12 cellular contexts compared by ENCODE assay signal in genomic region chr6:40477246-40478126, GRCh38.
DNase-seq lines count a peak whose midpoint lies in the region; ATAC-seq and TF ChIP-seq lines count a peak whose summit lies in the region.
"Had no signal": no experiment of that assay in that cellular context is flagged by ENCODE, and none has a peak within 500 bp of the region (broad histone marks: within the 10 kb centered on the region; RNA-seq: fewer than 3 reads in every experiment).

No MANE protein-coding gene starts in this region.

- H3K4me3 ChIP-seq in suprapubic skin = no peak overlapping the region
- no peak overlapping the region for H3K4me3 ChIP-seq in ovary

- intact Hi-C loops in ovary (cut with DNase I) = no loop called here

- H3K4me1 ChIP-seq in suprapubic skin (no peaks in the 10 kb centered on the region), ovary (ENCODE audit: insufficient read depth) (peaks cover 5% of the 10 kb centered on the region)

- DNase-seq in DMS79 treated with DMSO at 0.1 percent for 48 hours (lab: John Stamatoyannopoulos, UW) (peak; percentile 79), NCI-H1436 treated with DMSO at 0.1 percent for 48 hours (lab: John Stamatoyannopoulos, UW) (peak; percentile 19), midbrain (lab: John Stamatoyannopoulos, UW) (peak; percentile 23), suprapubic skin (ENCODE audit: low spot score in 2 of 2) (no peak), ovary (no peak), GM10266 (ENCODE audit: extremely low spot score) (no peak)
- peak; percentile 16 for DNase-seq in activated CD4-positive, alpha-beta T cell treated with anti-CD3 and anti-CD28 coated beads, Interleukin-2, amount 50 U/mL, for 1 hour
- DNase-seq: activated T-cell treated with anti-CD3 and anti-CD28 coated beads for 4 hours, GDM1, kidney had no signal

- TF ChIP-seq POLR2A in suprapubic skin (IDR thresholded peaks at IDR 0.05) (no peak), ovary (IDR thresholded peaks at IDR 0.05) (no peak)

- H3K36me3 ChIP-seq in suprapubic skin = no peaks in the 10 kb centered on the region
- H3K36me3 ChIP-seq in ovary = no peaks in the 10 kb centered on the region

- WGBS in suprapubic skin = 44% methylated on average over 16 of the region's 19 CpGs
- 22 to 37% (median 34%) methylated on average over 19 of the region's 19 CpGs for WGBS in ovary, 3 donors

- H3K27me3 ChIP-seq in suprapubic skin = peaks cover 9% of the 10 kb centered on the region
- H3K27me3 ChIP-seq in ovary = no peaks in the 10 kb centered on the region

- no peak for ATAC-seq in GM18517 (IDR thresholded peaks at IDR 0.05; ENCODE audit: unreplicated experiment)

- TF ChIP-seq CTCF in suprapubic skin (IDR thresholded peaks at IDR 0.05) = no peak
- no peak for TF ChIP-seq CTCF in ovary (IDR thresholded peaks at IDR 0.05)
- TF ChIP-seq CTCF in GM10266 (IDR thresholded peaks at IDR 0.05; ENCODE audit: control insufficient read depth, insufficient read depth, low read depth, missing control alignments) = no peak

- H3K27ac ChIP-seq in suprapubic skin (no peak overlapping the region), ovary (no peak overlapping the region)
- H3K27ac ChIP-seq: HL-60 had no signal

- no peak for TF ChIP-seq EP300 in suprapubic skin (IDR thresholded peaks at IDR 0.05)
- no peak for TF ChIP-seq EP300 in ovary (IDR thresholded peaks at IDR 0.05)

- H3K9me3 ChIP-seq in suprapubic skin (no peaks in the 10 kb centered on the region), ovary (no peaks in the 10 kb centered on the region)

Comparison
In these comparisons a context has a peak if more than half of its experiments do, and no peak if none do; other contexts are left out.
1. DNase-seq: peak in DMS79 treated with DMSO at 0.1 percent for 48 hours (single experiment), NCI-H1436 treated with DMSO at 0.1 percent for 48 hours (single experiment), activated CD4-positive, alpha-beta T cell treated with anti-CD3 and anti-CD28 coated beads, Interleukin-2, amount 50 U/mL, for 1 hour (single experiment) and midbrain (single experiment); none in suprapubic skin (0 of 2), ovary (0 of 5) and GM10266 (single experiment).